In genomic region chr14:78501901-78502300, GRCh38 we compare ENCODE assay signal across 9 cellular contexts.
"Had no signal": no experiment of that assay in that cellular context is flagged by ENCODE, and none has a peak within 500 bp of the region (broad histone marks: within the 10 kb centered on the region; RNA-seq: fewer than 3 reads in every experiment).

No MANE protein-coding gene starts in this region.

- H3K4me2 ChIP-seq: GM23338, KMS-11 had no signal

- ATAC-seq: GM23338 had no signal

- H2AFZ ChIP-seq: GM23338 had no signal

- H3K4me3 ChIP-seq: GM23338 had no signal

- DNase-seq: H9, HCEC 1CT, Karpas-422, KBM-7 had no signal

- H3K27ac ChIP-seq: KMS-11 had no signal

- H3K9ac ChIP-seq: KMS-11 had no signal

- FAIRE-seq: H1, H54, HTR-8/SVneo had no signal
